ENCODE assay signal across 1 cellular context in genomic region chr12:62891805-62892549, GRCh38.
TF ChIP-seq lines count a peak whose summit lies in the region.

No MANE protein-coding gene starts in this region.

TF ChIP-seq in HepG2, 621 proteins besides CTCF, POLR2A, EP300 and RAD21 (continued from another document and continues in another):
- no peak for TF ChIP-seq ZNF275 (CRISPR knock-in tag; IDR thresholded peaks at IDR 0.05; ENCODE audit: borderline replicate concordance)
- TF ChIP-seq THYN1 (CRISPR knock-in tag; IDR thresholded peaks at IDR 0.05; ENCODE audit: borderline replicate concordance, low read depth): no peak
- TF ChIP-seq CBX1 (IDR thresholded peaks at IDR 0.05; ENCODE audit: low read depth): no peak
- no peak for TF ChIP-seq CREB1 (IDR thresholded peaks at IDR 0.05)
- peak; percentile 60 for TF ChIP-seq CREB1 (CRISPR knock-in tag; IDR thresholded peaks at IDR 0.05)
- no peak for TF ChIP-seq ZBTB14 (CRISPR knock-in tag; IDR thresholded peaks at IDR 0.05)
- no peak for TF ChIP-seq ZNF850 (CRISPR knock-in tag; conservative IDR thresholded peaks at IDR 0.05)
- TF ChIP-seq ZNF674 (CRISPR knock-in tag; IDR thresholded peaks at IDR 0.05; ENCODE audit: low read depth): no peak
- TF ChIP-seq TFE3 (CRISPR knock-in tag; IDR thresholded peaks at IDR 0.05): no peak
- no peak for TF ChIP-seq E2F2 (CRISPR knock-in tag; IDR thresholded peaks at IDR 0.05; ENCODE audit: borderline replicate concordance)
- TF ChIP-seq TERF1 (CRISPR knock-in tag; IDR thresholded peaks at IDR 0.05): no peak
- TF ChIP-seq FOSL2 (CRISPR knock-in tag; IDR thresholded peaks at IDR 0.05): peak; percentile 57
- TF ChIP-seq ZNF547 (CRISPR knock-in tag; IDR thresholded peaks at IDR 0.05): no peak
- peak; percentile 28; the same call in 1 of the 2 replicates for TF ChIP-seq YEATS4 (CRISPR knock-in tag; IDR thresholded peaks at IDR 0.05; ENCODE audit: borderline replicate concordance)
- TF ChIP-seq MEIS1 (CRISPR knock-in tag; IDR thresholded peaks at IDR 0.05; ENCODE audit: borderline replicate concordance): peak; percentile 59; the same call in 1 of the 2 replicates
- peak; percentile 90 for TF ChIP-seq FOXP4 (CRISPR knock-in tag; IDR thresholded peaks at IDR 0.05)
- TF ChIP-seq ZNF296 (CRISPR knock-in tag; conservative IDR thresholded peaks at IDR 0.05): no peak
- peak; percentile 65; the same call in 1 of the 2 replicates for TF ChIP-seq ZNF710 (CRISPR knock-in tag; IDR thresholded peaks at IDR 0.05; ENCODE audit: borderline replicate concordance)
- TF ChIP-seq HBP1 (CRISPR knock-in tag; IDR thresholded peaks at IDR 0.05; ENCODE audit: low read depth): no peak
- TF ChIP-seq GLMP (CRISPR knock-in tag; IDR thresholded peaks at IDR 0.05; ENCODE audit: borderline replicate concordance): no peak
- no peak; the same call in 1 of the 2 replicates for TF ChIP-seq ZBTB39 (CRISPR knock-in tag; IDR thresholded peaks at IDR 0.05)
- no peak for TF ChIP-seq NFATC3 (CRISPR knock-in tag; IDR thresholded peaks at IDR 0.05)
- TF ChIP-seq UBTF (CRISPR knock-in tag; IDR thresholded peaks at IDR 0.05): no peak
- TF ChIP-seq PHF8 (CRISPR knock-in tag; IDR thresholded peaks at IDR 0.05): no peak
- no peak for TF ChIP-seq NFKB2 (CRISPR knock-in tag; IDR thresholded peaks at IDR 0.05; ENCODE audit: borderline replicate concordance)
- no peak for TF ChIP-seq POLR2G (IDR thresholded peaks at IDR 0.05; ENCODE audit: low read depth, low read length)
- no peak for TF ChIP-seq KDM5B (CRISPR knock-in tag; IDR thresholded peaks at IDR 0.05; ENCODE audit: borderline replicate concordance)
- TF ChIP-seq ZNF615 (CRISPR knock-in tag; IDR thresholded peaks at IDR 0.05; ENCODE audit: borderline replicate concordance): no peak
- TF ChIP-seq ZNF589 (CRISPR knock-in tag; conservative IDR thresholded peaks at IDR 0.05): no peak
- no peak for TF ChIP-seq THAP8 (CRISPR knock-in tag; IDR thresholded peaks at IDR 0.05; ENCODE audit: borderline replicate concordance)
- TF ChIP-seq ZNF576 (CRISPR knock-in tag; IDR thresholded peaks at IDR 0.05): no peak
- TF ChIP-seq U2AF1 (optimal IDR thresholded peaks at IDR 0.05; ENCODE audit: low read depth, low read length): no peak
- TF ChIP-seq SUZ12 (IDR thresholded peaks at IDR 0.05; ENCODE audit: low read depth, low read length): no peak
